In genomic region chr10:132320776-132321469, GRCh38 we compare ENCODE assay signal across 17 cellular contexts. TPM values are rescaled to one million over a fixed set of nuclear protein-coding genes. Genes with fewer than 3 reads are reported as not detected.
DNase-seq lines count a peak whose midpoint lies in the region; ATAC-seq and TF ChIP-seq lines count a peak whose summit lies in the region.
"Had no signal": no experiment of that assay in that cellular context is flagged by ENCODE, and none has a peak within 500 bp of the region (broad histone marks: within the 10 kb centered on the region; RNA-seq: fewer than 3 reads in every experiment).

No MANE protein-coding gene starts in this region.

- H3K36me3 Mint-ChIP-seq in HFFc6 (ENCODE audit: low read depth) (peaks cover 21% of the 10 kb centered on the region), neural crest cell (ENCODE audit: low read depth) (peaks cover 13% of the 10 kb centered on the region)
- peaks cover 21% of the 10 kb centered on the region for H3K36me3 Mint-ChIP-seq in stimulated activated memory B cell treated with anti-CD40 and anti-IgM and Interleukin-4, amounts not matched to agents 10 μg/mL and 1 μg/mL and 100 μg/mL, for 72 hours

- H3K4me3 Mint-ChIP-seq in HFFc6 (no peak overlapping the region), neural crest cell (no peak overlapping the region)
- H3K4me3 Mint-ChIP-seq in stimulated activated memory B cell treated with anti-CD40 and anti-IgM and Interleukin-4, amounts not matched to agents 10 μg/mL and 1 μg/mL and 100 μg/mL, for 72 hours = no peak overlapping the region
- H3K4me3 Mint-ChIP-seq: activated naive CD8-positive, alpha-beta T cell treated with anti-CD3 and anti-CD28 coated beads, Interleukin-2, amount 50 U/mL, for 24 hours; stimulated activated naive CD8-positive, alpha-beta T cell treated with anti-CD3 and anti-CD28 coated beads, Interleukin-15, Interleukin-2, amounts not matched to agents 100 ng/mL and 50 ng/mL, for 24 hours had no signal

- peak overlapping the region; percentile 74 for H3K9ac ChIP-seq in adipocyte (ENCODE audit: low read length)

- peak overlapping the region; percentile 98 for H3K27ac Mint-ChIP-seq in HFFc6
- H3K27ac Mint-ChIP-seq in neural crest cell (ENCODE audit: unreplicated experiment) = peak overlapping the region; percentile 78
- no peak overlapping the region for H3K27ac Mint-ChIP-seq in stimulated activated memory B cell treated with anti-CD40 and anti-IgM and Interleukin-4, amounts not matched to agents 10 μg/mL and 1 μg/mL and 100 μg/mL, for 72 hours
- H3K27ac Mint-ChIP-seq: stimulated activated naive CD8-positive, alpha-beta T cell treated with anti-CD3 and anti-CD28 coated beads, Interleukin-15, Interleukin-2, amounts not matched to agents 100 ng/mL and 50 ng/mL, for 24 hours had no signal

- H3K4me3 ChIP-seq in AG04450 (ENCODE audit: low read depth, low read length) (no peak overlapping the region), adipocyte (ENCODE audit: low read length) (peak overlapping the region; percentile 20)
- H3K4me3 ChIP-seq: cardiac muscle cell, tibial nerve had no signal

- TF ChIP-seq CTCF in AG04450 (IDR thresholded peaks at IDR 0.05; ENCODE audit: low read depth, low read length) (no peak), HFFc6 (IDR thresholded peaks at IDR 0.05) (no peak), neural crest cell (conservative IDR thresholded peaks at IDR 0.05) (no peak)

- H3K27ac ChIP-seq in AG04450 (ENCODE audit: low read depth, low read length) = peak overlapping the region; percentile 73
- H3K27ac ChIP-seq: cardiac muscle cell, tibial nerve had no signal

- H3K27me3 Mint-ChIP-seq in HFFc6 (ENCODE audit: insufficient read depth) = no peaks in the 10 kb centered on the region; the same call in 1 of the 2 replicates
- H3K27me3 Mint-ChIP-seq in neural crest cell (ENCODE audit: low read depth) = no peaks in the 10 kb centered on the region
- no peaks in the 10 kb centered on the region for H3K27me3 Mint-ChIP-seq in stimulated activated memory B cell treated with anti-CD40 and anti-IgM and Interleukin-4, amounts not matched to agents 10 μg/mL and 1 μg/mL and 100 μg/mL, for 72 hours
- H3K27me3 Mint-ChIP-seq: activated naive CD8-positive, alpha-beta T cell treated with anti-CD3 and anti-CD28 coated beads, Interleukin-2, amount 50 U/mL, for 24 hours; stimulated activated naive CD8-positive, alpha-beta T cell treated with anti-CD3 and anti-CD28 coated beads, Interleukin-15, Interleukin-2, amounts not matched to agents 100 ng/mL and 50 ng/mL, for 24 hours had no signal

- H3K27me3 ChIP-seq in AG04450 (ENCODE audit: control insufficient read depth, insufficient read depth, low read length) (no peaks in the 10 kb centered on the region), adipocyte (replicated peaks; ENCODE audit: control insufficient read depth, insufficient read depth, low read length) (no peaks in the 10 kb centered on the region)
- H3K27me3 ChIP-seq: cardiac muscle cell, gastrocnemius medialis, tibial nerve had no signal

- H3K4me1 Mint-ChIP-seq in HFFc6 (ENCODE audit: low read depth) (peaks cover 55% of the 10 kb centered on the region), neural crest cell (no peaks in the 10 kb centered on the region)
- peaks cover 16% of the 10 kb centered on the region for H3K4me1 Mint-ChIP-seq in stimulated activated memory B cell treated with anti-CD40 and anti-IgM and Interleukin-4, amounts not matched to agents 10 μg/mL and 1 μg/mL and 100 μg/mL, for 72 hours

- peaks cover 7% of the 10 kb centered on the region; the same call in 1 of the 2 replicates for H3K9me3 ChIP-seq in AG04450 (ENCODE audit: control insufficient read depth, insufficient read depth, low read length)
- no peaks in the 10 kb centered on the region for H3K9me3 ChIP-seq in adipocyte (ENCODE audit: control insufficient read depth, low read length)
- H3K9me3 ChIP-seq: gastrocnemius medialis, tibial nerve had no signal

- H3K36me3 ChIP-seq in adipocyte (ENCODE audit: control insufficient read depth, insufficient read depth, low read length, severe bottlenecking) = no peaks in the 10 kb centered on the region
- H3K36me3 ChIP-seq: cardiac muscle cell, gastrocnemius medialis had no signal

- H3K9me3 Mint-ChIP-seq in HFFc6 (no peaks in the 10 kb centered on the region), neural crest cell (no peaks in the 10 kb centered on the region)
- H3K9me3 Mint-ChIP-seq in stimulated activated memory B cell treated with anti-CD40 and anti-IgM and Interleukin-4, amounts not matched to agents 10 μg/mL and 1 μg/mL and 100 μg/mL, for 72 hours = no peaks in the 10 kb centered on the region
- H3K9me3 Mint-ChIP-seq: activated naive CD8-positive, alpha-beta T cell treated with anti-CD3 and anti-CD28 coated beads, Interleukin-2, amount 50 U/mL, for 24 hours had no signal

- POLR2A ChIA-PET in AG04450 (lab: Yijun Ruan, JAX) = no interaction called here

- no peak for DNase-seq in AG04450 (ENCODE audit: low read depth, low spot score)
- DNase-seq in HFFc6 = no peak
- DNase-seq in adipocyte (ENCODE audit: low read depth) = no peak
- DNase-seq in neural crest cell (ENCODE audit: low read depth, low spot score) = no peak
- DNase-seq in GM19238 (ENCODE audit: insufficient read length, low spot score) = no peak
- DNase-seq in activated T-cell treated with anti-CD3 and anti-CD28 coated beads for 4 hours = no peak
- DNase-seq: DND-41, left cardiac atrium, midbrain, NCI-H1436 had no signal

- peaks cover 54% of the 10 kb centered on the region for H3K4me1 ChIP-seq in adipocyte (ENCODE audit: control insufficient read depth, insufficient read depth, low read length)
- H3K4me1 ChIP-seq: tibial nerve had no signal

- no peak for ATAC-seq in stimulated activated memory B cell treated with anti-CD40 and anti-IgM and Interleukin-4, amounts not matched to agents 10 μg/mL and 1 μg/mL and 100 μg/mL, for 72 hours
- ATAC-seq in GM18498 (IDR thresholded peaks at IDR 0.05; ENCODE audit: unreplicated experiment) = no peak

- CTCF ChIA-PET in AG04450 (lab: Charles Lee) = interaction anchor here (1.1 kb wide), 1 partner anchor 97 kb away, joined by 3 read pairs; no protein-coding TSS in a partner anchor

RNA-seq across cellular contexts. Expression of gene LRRC27, which starts 11.1 kb away (rescaled TPM):
- 9.2 and 12.9 TPM in 2 replicates for polyA plus RNA-seq in AG04450 (2011; rRNA removed)
- polyA minus RNA-seq in AG04450 (2011; rRNA and poly(A)+ RNA removed) = 5.0 and 6.8 TPM in 2 replicates
- 1 to 10 TPM; 4.7 to 6.7 (median 6.0) TPM for total RNA-seq in HFFc6 (2021; fragmentation: NEBNext Ultra II Directional; extraction: Animal tissue kit (Norgen Biotek cat#: 25700))
- 18.3 and 21.9 TPM in 2 replicates for total RNA-seq in neural crest cell

RNA-seq across cellular contexts. Expression of gene STK32C, which starts 13.2 kb away (rescaled TPM):
- 5.0 and 5.3 TPM in 2 replicates for polyA plus RNA-seq in AG04450 (2011; rRNA removed)
- 4.3 and 6.5 TPM in 2 replicates for polyA minus RNA-seq in AG04450 (2011; rRNA and poly(A)+ RNA removed)
- 1 to 10 TPM; 5.5 to 8.3 (median 7.2) TPM for total RNA-seq in HFFc6 (2021; fragmentation: NEBNext Ultra II Directional; extraction: Animal tissue kit (Norgen Biotek cat#: 25700))
- 19.6 and 21.9 TPM in 2 replicates for total RNA-seq in neural crest cell
